In genomic region chr10:59607971-59608370, GRCh38 we compare ENCODE assay signal across 20 cellular contexts.
"Had no signal": no experiment of that assay in that cellular context is flagged by ENCODE, and none has a peak within 500 bp of the region (broad histone marks: within the 10 kb centered on the region; RNA-seq: fewer than 3 reads in every experiment).

No MANE protein-coding gene starts in this region.

- FAIRE-seq: astrocyte, frontal cortex, urothelium cell line had no signal

- H3K27ac ChIP-seq: adrenal gland, esophagus muscularis mucosa, prostate gland, tibial artery had no signal

- DNase-seq: activated CD8-positive, alpha-beta memory T cell treated with anti-CD3 and anti-CD28 coated beads for 24 hours; activated CD8-positive, alpha-beta memory T cell treated with anti-CD3 and anti-CD28 coated beads, Interleukin-2, amount 50 U/mL, for 4 hours; activated naive CD4-positive, alpha-beta T cell; activated T-cell treated with anti-CD3 and anti-CD28 coated beads, Interleukin-2, amount 50 U/mL, for 24 hours; adrenal gland; central memory CD4-positive, alpha-beta T cell; effector memory CD8-positive, alpha-beta T cell; glutamatergic neuron; hypothalamus; left cardiac atrium; mesenchymal stem cell; stimulated activated CD4-positive, alpha-beta T cell treated with anti-CD3 and anti-CD28 coated beads, Interleukin-12 subunit alpha, Interleukin-12 subunit beta, amount 100 ng/mL, for 4 hours; stimulated activated CD4-positive, alpha-beta T cell treated with anti-CD3 and anti-CD28 coated beads, Interleukin-4, amount 100 ng/mL, for 4 hours; T-helper 9 cell; tibial artery had no signal

- H3K4me1 ChIP-seq: esophagus muscularis mucosa, prostate gland had no signal

- H3K4me3 ChIP-seq: adrenal gland, esophagus muscularis mucosa, prostate gland, tibial artery had no signal

- H3K9me3 ChIP-seq: adrenal gland, prostate gland, tibial artery had no signal

- H3K36me3 ChIP-seq: adrenal gland, esophagus muscularis mucosa, prostate gland, tibial artery had no signal

- H3K27me3 ChIP-seq: adrenal gland, esophagus muscularis mucosa, tibial artery had no signal
